In the genomic region with DNA sequence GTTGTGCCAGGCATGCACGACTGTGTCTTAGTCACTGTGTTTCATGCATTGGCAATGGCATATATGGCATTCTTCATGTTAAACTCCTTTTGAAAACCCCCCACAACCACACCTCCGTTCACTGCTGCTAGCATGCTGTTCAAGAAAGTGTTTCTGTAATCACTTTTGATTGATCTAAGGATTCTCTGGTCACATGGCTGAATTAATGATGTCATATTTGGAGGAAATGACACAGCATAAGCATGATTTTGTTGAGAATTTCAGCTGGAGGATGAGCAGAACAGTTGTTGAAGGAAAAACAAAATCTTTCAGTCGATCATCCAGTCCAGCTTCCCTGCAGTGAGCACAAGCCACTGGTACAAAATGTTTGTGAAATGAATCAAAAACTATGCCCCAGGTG, we compare ENCODE assay signal across 19 cellular contexts.
DNase-seq lines count a peak whose midpoint lies in the region; TF ChIP-seq lines count a peak whose summit lies in the region.
"Had no signal": no experiment of that assay in that cellular context is flagged by ENCODE, and none has a peak within 500 bp of the region (broad histone marks: within the 10 kb centered on the region; RNA-seq: fewer than 3 reads in every experiment).

No MANE protein-coding gene starts in this region.

- H3K27me3 ChIP-seq in AG04450 (ENCODE audit: control insufficient read depth, insufficient read depth, low read length) (no peaks in the 10 kb centered on the region), esophagus muscularis mucosa (peaks cover 0 to 7% (median 0%) of the 10 kb centered on the region in 4 donors)
- H3K27me3 ChIP-seq: BLaER1 had no signal

- H3K36me3 ChIP-seq in HEK293 (ENCODE audit: control insufficient read depth in 2 of 2, insufficient read depth in 1 of 2, low read length in 2 of 2) (no peaks in the 10 kb centered on the region), esophagus muscularis mucosa (no peaks in the 10 kb centered on the region)
- H3K36me3 ChIP-seq: BLaER1 had no signal

- DNase-seq in AG04450 (ENCODE audit: low read depth, low spot score) (no peak), esophagus muscularis mucosa (ENCODE audit: extremely low spot score) (peak; percentile 64), AML-193 (lab: John Stamatoyannopoulos, UW) (no peak), GM03348 (ENCODE audit: low spot score) (no peak), NCI-H1930 (lab: John Stamatoyannopoulos, UW) (no peak)
- DNase-seq: 8988T; ACHN; Caco-2; CD4-positive, CD25-positive, alpha-beta regulatory T cell; CD8-positive, alpha-beta T cell; DMS153; DND-41; H7; HCEC 1CT had no signal

- H3K9me3 ChIP-seq in AG04450 (ENCODE audit: control insufficient read depth, insufficient read depth, low read length) (no peaks in the 10 kb centered on the region), HEK293 (ENCODE audit: control insufficient read depth, insufficient read depth, low read depth, low read length) (no peaks in the 10 kb centered on the region), esophagus muscularis mucosa (no peaks in the 10 kb centered on the region)
- H3K9me3 ChIP-seq: A549, BLaER1 had no signal

- TF ChIP-seq EP300 in esophagus muscularis mucosa (IDR thresholded peaks at IDR 0.05): no peak

- H3K27ac ChIP-seq in AG04450 (ENCODE audit: low read depth, low read length): peak overlapping the region; percentile 2
- no peak overlapping the region for H3K27ac ChIP-seq in HEK293 (ENCODE audit: extremely low read depth, low read depth, low read length)
- no peak overlapping the region for H3K27ac ChIP-seq in esophagus muscularis mucosa (replicated peaks in 1 of 4)
- H3K27ac ChIP-seq: A549, BLaER1, C4-2B had no signal

- TF ChIP-seq CTCF in AG04450 (IDR thresholded peaks at IDR 0.05; ENCODE audit: low read depth, low read length) (no peak), HEK293 (tag by site-specific recombination; IDR thresholded peaks at IDR 0.05) (no peak), esophagus muscularis mucosa (IDR thresholded peaks at IDR 0.05) (no peak)

- CTCF ChIA-PET in AG04450 (lab: Charles Lee): no interaction called here
- CTCF ChIA-PET in HEK293 (lab: Yijun Ruan, JAX): no interaction called here

- intact Hi-C loops in esophagus muscularis mucosa (cut with DNase I): no loop called here

- no peak for TF ChIP-seq POLR2A in esophagus muscularis mucosa (IDR thresholded peaks at IDR 0.05; ENCODE audit: low read depth)

- H3K4me3 ChIP-seq in AG04450 (ENCODE audit: low read depth, low read length) (no peak overlapping the region), HEK293 (ENCODE audit: low read depth, low read length) (no peak overlapping the region), esophagus muscularis mucosa (no peak overlapping the region)
- H3K4me3 ChIP-seq: A549, BLaER1, GM12878 had no signal

- 93% methylated on average over 3 of the region's 3 CpGs for WGBS in esophagus muscularis mucosa

- POLR2A ChIA-PET in AG04450 (lab: Yijun Ruan, JAX) (no interaction called here), HEK293 (lab: Yijun Ruan, JAX) (no interaction called here)

- H3K4me1 ChIP-seq in HEK293 (ENCODE audit: control insufficient read depth, insufficient read depth, low read length): no peaks in the 10 kb centered on the region
- H3K4me1 ChIP-seq in esophagus muscularis mucosa: no peaks in the 10 kb centered on the region
- H3K4me1 ChIP-seq: A549 had no signal

TF ChIP-seq in HEK293, 187 proteins besides CTCF, POLR2A, EP300 and RAD21:
- TF ChIP-seq ZNF600 (tag by site-specific recombination; IDR thresholded peaks at IDR 0.05) (no peak), KLF8 (tag by site-specific recombination; IDR thresholded peaks at IDR 0.05) (no peak)
- TF ChIP-seq, protein P1, sequence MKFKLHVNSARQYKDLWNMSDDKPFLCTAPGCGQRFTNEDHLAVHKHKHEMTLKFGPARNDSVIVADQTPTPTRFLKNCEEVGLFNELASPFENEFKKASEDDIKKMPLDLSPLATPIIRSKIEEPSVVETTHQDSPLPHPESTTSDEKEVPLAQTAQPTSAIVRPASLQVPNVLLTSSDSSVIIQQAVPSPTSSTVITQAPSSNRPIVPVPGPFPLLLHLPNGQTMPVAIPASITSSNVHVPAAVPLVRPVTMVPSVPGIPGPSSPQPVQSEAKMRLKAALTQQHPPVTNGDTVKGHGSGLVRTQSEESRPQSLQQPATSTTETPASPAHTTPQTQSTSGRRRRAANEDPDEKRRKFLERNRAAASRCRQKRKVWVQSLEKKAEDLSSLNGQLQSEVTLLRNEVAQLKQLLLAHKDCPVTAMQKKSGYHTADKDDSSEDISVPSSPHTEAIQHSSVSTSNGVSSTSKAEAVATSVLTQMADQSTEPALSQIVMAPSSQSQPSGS (tag by site-specific recombination; IDR thresholded peaks at IDR 0.05; ENCODE audit: low read depth): peak; percentile 65
TF ChIP-seq in HEK293: peak in this region for 1.
